In genomic region chr2:75560768-75561565, GRCh38 we compare ENCODE assay signal across 9 cellular contexts. TPM values are rescaled to one million over a fixed set of nuclear protein-coding genes. Genes with fewer than 3 reads are reported as not detected.
DNase-seq lines count a peak whose midpoint lies in the region; ATAC-seq and TF ChIP-seq lines count a peak whose summit lies in the region.
"Had no signal": no experiment of that assay in that cellular context is flagged by ENCODE, and none has a peak within 500 bp of the region (broad histone marks: within the 10 kb centered on the region; RNA-seq: fewer than 3 reads in every experiment).

Gene EVA1A, minus strand, starts transcription at chr2:75560939. Its CDS starts 42,799 bp downstream, at chr2:75518140.

- peak; percentile 31 for ATAC-seq in HG03571 (IDR thresholded peaks at IDR 0.05; ENCODE audit: unreplicated experiment)
- peak; percentile 67 for ATAC-seq in activated CD8-positive, alpha-beta T cell treated with anti-CD3 and anti-CD28 coated beads for 36 hours
- peak; percentile 73 for ATAC-seq in omental fat pad (ENCODE audit: low FRiP score)
- no peak for ATAC-seq in HG02870 (IDR thresholded peaks at IDR 0.05; ENCODE audit: unreplicated experiment)

- peaks cover 41% of the 10 kb centered on the region for H3K27me3 Mint-ChIP-seq in activated CD8-positive, alpha-beta T cell treated with anti-CD3 and anti-CD28 coated beads for 36 hours

- intact Hi-C loops in activated CD8-positive, alpha-beta T cell treated with anti-CD3 and anti-CD28 coated beads for 36 hours (cut with micrococcal nuclease), result no loop called here

- peak within 1 kb of the TSS; percentile 71 for H3K4me3 Mint-ChIP-seq in activated CD8-positive, alpha-beta T cell treated with anti-CD3 and anti-CD28 coated beads for 36 hours

- TF ChIP-seq CTCF in activated CD8-positive, alpha-beta T cell treated with anti-CD3 and anti-CD28 coated beads for 36 hours (IDR thresholded peaks at IDR 0.05), result no peak
- TF ChIP-seq CTCF in foreskin fibroblast (IDR thresholded peaks at IDR 0.05; ENCODE audit: low read depth, low read length), result no peak
- TF ChIP-seq CTCF in omental fat pad (IDR thresholded peaks at IDR 0.05), result no peak

- no peaks in the 10 kb centered on the region for H3K9me3 Mint-ChIP-seq in activated CD8-positive, alpha-beta T cell treated with anti-CD3 and anti-CD28 coated beads for 36 hours

- H3K36me3 Mint-ChIP-seq in activated CD8-positive, alpha-beta T cell treated with anti-CD3 and anti-CD28 coated beads for 36 hours (ENCODE audit: low read depth), result no peaks in the 10 kb centered on the region
- H3K36me3 Mint-ChIP-seq: CD4-positive, CD25-positive, alpha-beta regulatory T cell had no signal

- CTCF ChIA-PET in activated CD8-positive, alpha-beta T cell treated with anti-CD3 and anti-CD28 coated beads for 36 hours (lab: Charles Lee), result interaction anchor here (0.8 to 1.1 kb wide), 2 partner anchors 46 to 48 kb away, joined by 4 read pairs; no protein-coding TSS in a partner anchor

- POLR2A ChIA-PET in activated CD8-positive, alpha-beta T cell treated with anti-CD3 and anti-CD28 coated beads for 36 hours (lab: Charles Lee), result interaction anchor here (1.0 kb wide), 1 partner anchor 26 kb away, joined by 3 read pairs; no protein-coding TSS in a partner anchor

- peak within 1 kb of the TSS; percentile 80 to 82 for H3K4me3 ChIP-seq in foreskin fibroblast (ENCODE audit: low read depth in 1 of 2, low read length in 2 of 2)

- DNase-seq in NCI-H1417 (lab: John Stamatoyannopoulos, UW) (peak in 2 of 3 experiments; percentile 67 to 68), NCI-H1417 treated with DMSO at 0.1 percent for 48 hours (lab: John Stamatoyannopoulos, UW) (no peak), foreskin fibroblast (peak; percentile 82 to 91), omental fat pad (ENCODE audit: low spot score) (no peak), NCI-H2171 (lab: John Stamatoyannopoulos, UW) (no peak)
- peak; percentile 56 for DNase-seq in activated CD8-positive, alpha-beta T cell treated with anti-CD3 and anti-CD28 coated beads for 36 hours

- H3K27ac Mint-ChIP-seq in activated CD8-positive, alpha-beta T cell treated with anti-CD3 and anti-CD28 coated beads for 36 hours, result no peak within 1 kb of the TSS

- peaks cover 16% of the 10 kb centered on the region for H3K4me1 Mint-ChIP-seq in activated CD8-positive, alpha-beta T cell treated with anti-CD3 and anti-CD28 coated beads for 36 hours (ENCODE audit: low read depth)

RNA-seq across cellular contexts. Expression of gene EVA1A, which starts in this region (rescaled TPM):
- total RNA-seq in activated CD8-positive, alpha-beta T cell treated with anti-CD3 and anti-CD28 coated beads for 36 hours, result under 1 TPM in 1 of 2 experiments, not detected in 1; 0.43 TPM
- 1 to 10 TPM in 1 of 4 donors, under 1 TPM in 2, not detected in 1; 0.46 to 1.3 (median 0.50) TPM for total RNA-seq in omental fat pad
- total RNA-seq: CD4-positive, CD25-positive, alpha-beta regulatory T cell had no signal

Comparison
In these comparisons a context has a peak if more than half of its experiments do, and no peak if none do; other contexts are left out.
1. DNase-seq: peak in NCI-H1417 (2 of 3) and foreskin fibroblast (2 of 2); none in NCI-H1417 treated with DMSO at 0.1 percent for 48 hours (single experiment), omental fat pad (single experiment) and NCI-H2171 (single experiment).
2. Peak in DNase-seq and ATAC-seq in activated CD8-positive, alpha-beta T cell treated with anti-CD3 and anti-CD28 coated beads for 36 hours; RNA of the gene not detected or under 1 TPM.